In genomic region chr15:89338036-89338435, GRCh38 we compare ENCODE assay signal across 18 cellular contexts. TPM values are rescaled to one million over a fixed set of nuclear protein-coding genes. Genes with fewer than 3 reads are reported as not detected.
DNase-seq lines count a peak whose midpoint lies in the region; ATAC-seq lines count a peak whose summit lies in the region.
"Had no signal": no experiment of that assay in that cellular context is flagged by ENCODE, and none has a peak within 500 bp of the region (broad histone marks: within the 10 kb centered on the region; RNA-seq: fewer than 3 reads in every experiment).

No MANE protein-coding gene starts in this region.

- H3K36me3 Mint-ChIP-seq in activated CD4-positive, alpha-beta T cell treated with anti-CD3 and anti-CD28 coated beads for 36 hours (ENCODE audit: low read depth): peaks cover 8% of the 10 kb centered on the region

- CTCF ChIA-PET in activated CD4-positive, alpha-beta T cell treated with anti-CD3 and anti-CD28 coated beads for 36 hours (lab: Charles Lee): interaction anchor here (1.0 to 5.6 kb wide), 2 partner anchors 20 to 105 kb away, joined by 4 to 58 read pairs; no protein-coding TSS in a partner anchor

- no peak overlapping the region for H3K4me3 Mint-ChIP-seq in activated CD4-positive, alpha-beta T cell treated with anti-CD3 and anti-CD28 coated beads for 36 hours
- H3K4me3 Mint-ChIP-seq: B cell, H9 had no signal

- DNase-seq in activated CD4-positive, alpha-beta T cell treated with anti-CD3 and anti-CD28 coated beads for 36 hours: peak; percentile 56
- DNase-seq in activated CD4-positive, alpha-beta T cell treated with anti-CD3 and anti-CD28 coated beads for 48 hours: no peak
- peak; percentile 23 for DNase-seq in stimulated activated CD4-positive, alpha-beta T cell treated with anti-CD3 and anti-CD28 coated beads, Interleukin-1b, Interleukin-23, amount 100 ng/mL, for 48 hours
- no peak for DNase-seq in stimulated activated CD4-positive, alpha-beta T cell treated with anti-CD3 and anti-CD28 coated beads, Interleukin-2, amount 100 ng/mL, for 48 hours
- DNase-seq in mesenteric fat pad (ENCODE audit: low spot score) (peak; percentile 39), pons (ENCODE audit: low spot score) (no peak), COLO668 (lab: John Stamatoyannopoulos, UW; ENCODE audit: unreplicated experiment) (no peak)
- DNase-seq: EL; H9; IMR-90; NCI-H1092 treated with DMSO at 0.1 percent for 48 hours; NCI-H2081; NCI-H446 treated with DMSO at 0.1 percent for 48 hours; NK-92 treated with Interleukin-12 subunit alpha and Interleukin-12 subunit beta, amount 100 ng/mL, for 24 hours; OCI-M1; SIG-M5 had no signal

- intact Hi-C loops in activated CD4-positive, alpha-beta T cell treated with anti-CD3 and anti-CD28 coated beads for 36 hours (cut with DNase I, micrococcal nuclease): loop anchor here in 1 of 2 experiments (5.0 to 10.0 kb wide), 3 partner anchors 443 to 1257 kb away; partner anchors contain the start of genes AP3S2 and HAPLN3

- peaks cover 24% of the 10 kb centered on the region for H3K4me1 Mint-ChIP-seq in activated CD4-positive, alpha-beta T cell treated with anti-CD3 and anti-CD28 coated beads for 36 hours

- POLR2A ChIA-PET in activated CD4-positive, alpha-beta T cell treated with anti-CD3 and anti-CD28 coated beads for 36 hours (lab: Charles Lee): no interaction called here

- no peaks in the 10 kb centered on the region for H3K9me3 Mint-ChIP-seq in activated CD4-positive, alpha-beta T cell treated with anti-CD3 and anti-CD28 coated beads for 36 hours (ENCODE audit: low read depth)

- H3K27ac Mint-ChIP-seq in activated CD4-positive, alpha-beta T cell treated with anti-CD3 and anti-CD28 coated beads for 36 hours: no peak overlapping the region
- H3K27ac Mint-ChIP-seq: B cell, H9 had no signal

- H3K27me3 Mint-ChIP-seq in activated CD4-positive, alpha-beta T cell treated with anti-CD3 and anti-CD28 coated beads for 36 hours: peaks cover 2% of the 10 kb centered on the region

- no peak for ATAC-seq in activated CD4-positive, alpha-beta T cell treated with anti-CD3 and anti-CD28 coated beads for 36 hours
- ATAC-seq: GM12878 had no signal

RNA-seq across cellular contexts. Expression of gene POLG, which starts 3.4 kb away (rescaled TPM):
- total RNA-seq in activated CD4-positive, alpha-beta T cell treated with anti-CD3 and anti-CD28 coated beads for 36 hours: 10 to 100 TPM; 63.2 to 80.4 TPM
- total RNA-seq in mesenteric fat pad: 67.1 TPM

Comparison
In these comparisons a context has a peak if more than half of its experiments do, and no peak if none do; other contexts are left out.
1. DNase-seq: peak in activated CD4-positive, alpha-beta T cell treated with anti-CD3 and anti-CD28 coated beads for 36 hours (single experiment), stimulated activated CD4-positive, alpha-beta T cell treated with anti-CD3 and anti-CD28 coated beads, Interleukin-1b, Interleukin-23, amount 100 ng/mL, for 48 hours (single experiment) and mesenteric fat pad (single experiment); none in activated CD4-positive, alpha-beta T cell treated with anti-CD3 and anti-CD28 coated beads for 48 hours (single experiment), stimulated activated CD4-positive, alpha-beta T cell treated with anti-CD3 and anti-CD28 coated beads, Interleukin-2, amount 100 ng/mL, for 48 hours (0 of 2), pons (single experiment) and COLO668 (single experiment).